In the genomic region with DNA sequence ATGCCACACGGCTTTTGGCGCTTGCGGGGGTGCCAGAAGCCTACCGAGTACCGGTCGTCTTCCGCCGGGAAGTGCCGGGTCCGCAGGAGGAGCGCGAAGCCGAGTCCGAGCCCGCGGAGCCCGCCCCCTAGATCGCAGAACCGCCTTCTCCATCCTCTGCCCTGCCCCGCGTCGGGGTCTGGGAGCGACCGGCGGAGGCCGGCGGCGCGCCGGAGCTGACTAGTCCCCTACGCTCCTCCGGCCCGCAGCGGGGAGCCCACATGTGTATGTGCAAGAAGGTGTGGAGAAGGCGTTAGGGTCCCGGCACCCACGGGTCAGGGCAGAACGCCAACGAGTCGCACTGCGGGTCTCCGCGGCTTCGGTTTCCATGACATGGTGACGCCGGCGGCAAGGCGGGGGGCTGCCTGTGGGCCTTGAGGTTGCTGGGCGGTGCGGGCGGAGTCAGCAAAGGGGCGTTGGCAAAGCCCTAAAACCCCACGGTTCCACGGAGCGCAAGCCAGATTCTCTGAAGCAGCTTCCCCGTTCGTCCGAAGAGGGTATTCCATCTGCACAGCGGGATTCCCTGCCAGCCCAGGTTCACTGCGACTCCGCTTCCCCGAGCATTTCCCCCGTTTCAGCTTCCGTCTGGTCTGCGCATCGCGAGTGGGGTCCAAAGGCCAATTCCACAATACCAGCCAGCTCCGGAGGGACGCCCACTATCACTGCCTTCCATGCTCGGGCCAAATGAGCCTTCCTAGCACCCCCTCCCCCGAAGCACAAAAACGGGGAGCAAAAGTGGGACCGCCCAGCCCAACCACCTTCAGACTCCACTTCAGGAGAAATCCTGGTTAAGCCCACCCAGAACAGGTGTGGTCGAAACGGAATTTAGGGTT, we compare ENCODE assay signal across 10 cellular contexts. TPM values are rescaled to one million over a fixed set of nuclear protein-coding genes. Genes with fewer than 3 reads are reported as not detected.
DNase-seq lines count a peak whose midpoint lies in the region; ATAC-seq and TF ChIP-seq lines count a peak whose summit lies in the region.
"Had no signal": no experiment of that assay in that cellular context is flagged by ENCODE, and none has a peak within 500 bp of the region (broad histone marks: within the 10 kb centered on the region; RNA-seq: fewer than 3 reads in every experiment).

No MANE protein-coding gene starts in this region.

- H3K4me3 ChIP-seq in PC-3 (ENCODE audit: low read length) (peak overlapping the region; percentile 53), psoas muscle (peak overlapping the region; percentile 48), brain microvascular endothelial cell (ENCODE audit: low read depth, low read length) (no peak overlapping the region)

- intact Hi-C loops in PC-3 (cut with micrococcal nuclease) (no loop called here), psoas muscle (cut with DNase I) (no loop called here)

- WGBS in psoas muscle, 3 donors: 1% methylated on average over 62 to 75 of the region's 75 CpGs

- DNase-seq in NCI-H2227 (lab: John Stamatoyannopoulos, UW; ENCODE audit: unreplicated experiment) (peak; percentile 69), NCI-H2227 treated with DMSO at 0.1 percent for 48 hours (lab: John Stamatoyannopoulos, UW) (no peak), PC-3 (no peak), endothelial cell (ENCODE audit: low spot score) (no peak), psoas muscle (peak in 1 of 2 donors; percentile 49), cerebellar nuclear complex (lab: John Stamatoyannopoulos, UW) (no peak), H4 (ENCODE audit: low spot score) (no peak), brain microvascular endothelial cell (no peak)
- DNase-seq: HFFc6, SHP77 treated with DMSO at 0.1 percent for 48 hours had no signal

- H3K9me3 ChIP-seq in PC-3 (ENCODE audit: low read length) (no peaks in the 10 kb centered on the region), psoas muscle (no peaks in the 10 kb centered on the region)

- no peaks in the 10 kb centered on the region for H3F3A ChIP-seq in PC-3 (ENCODE audit: low read length, unreplicated experiment)

- H4K20me1 ChIP-seq in PC-3 (ENCODE audit: low read length): no peaks in the 10 kb centered on the region

- no TSS peak for BruUV-seq in PC-3 (replicated peaks; lab: Mats Ljungman, UMichigan)

- H3K36me3 Mint-ChIP-seq in endothelial cell (ENCODE audit: low read depth, unreplicated experiment): peaks cover 4% of the 10 kb centered on the region

- no peak overlapping the region for H3K27ac Mint-ChIP-seq in endothelial cell (ENCODE audit: unreplicated experiment)
- H3K27ac Mint-ChIP-seq: HFFc6 had no signal

- H3K27me3 ChIP-seq in PC-3 (ENCODE audit: low read length) (peaks cover 97% of the 10 kb centered on the region), psoas muscle (ENCODE audit: insufficient read depth in 3 of 3, low read length in 2 of 3) (peaks cover 0 to 99% (median 88%) of the 10 kb centered on the region in 3 donors), brain microvascular endothelial cell (replicated peaks) (peaks cover 96% of the 10 kb centered on the region)

- H2AFZ ChIP-seq in PC-3 (ENCODE audit: low read length): peak overlapping the region; percentile 34; the same call in 1 of the 2 replicates

- ATAC-seq in PC-3: peak; percentile 38; the same call in 1 of the 2 replicates
- peak in 1 of 4 donors; percentile 15 for ATAC-seq in psoas muscle

- in situ Hi-C loops in brain microvascular endothelial cell (cut with HindIII; ENCODE audit: low pct_ligation_motif_present, low sequenced_read_pairs): no loop called here

- H3K79me2 ChIP-seq in PC-3 (ENCODE audit: low read length): no peaks in the 10 kb centered on the region

- H3K27ac ChIP-seq in PC-3 (ENCODE audit: low read length) (no peak overlapping the region), psoas muscle (no peak overlapping the region), brain microvascular endothelial cell (no peak overlapping the region)

- TF ChIP-seq CTCF in PC-3 (conservative IDR thresholded peaks at IDR 0.05; ENCODE audit: low read depth, low read length) (no peak), endothelial cell (IDR thresholded peaks at IDR 0.05; ENCODE audit: unreplicated experiment) (no peak), psoas muscle (IDR thresholded peaks at IDR 0.05) (no peak), brain microvascular endothelial cell (IDR thresholded peaks at IDR 0.05; ENCODE audit: low read depth, low read length, missing control alignments) (no peak)

- H3K36me3 ChIP-seq in PC-3 (ENCODE audit: low read depth, low read length): no peaks in the 10 kb centered on the region
- no peaks in the 10 kb centered on the region for H3K36me3 ChIP-seq in psoas muscle (ENCODE audit: insufficient read depth in 1 of 2, low read depth in 1 of 2)
- H3K36me3 ChIP-seq in brain microvascular endothelial cell (replicated peaks): no peaks in the 10 kb centered on the region

- H3K4me1 ChIP-seq in PC-3 (ENCODE audit: insufficient read depth, low read length) (peaks cover 4% of the 10 kb centered on the region; the same call in 1 of the 2 replicates), psoas muscle (peaks cover 63% of the 10 kb centered on the region)

- CTCF ChIA-PET in PC-3 (lab: Charles Lee): no interaction called here

- POLR2A ChIA-PET in PC-3 (lab: Charles Lee; ENCODE audit: unreplicated experiment): no interaction called here

- H3K27me3 Mint-ChIP-seq in endothelial cell (ENCODE audit: unreplicated experiment): peaks cover 38% of the 10 kb centered on the region

- H3K9me3 Mint-ChIP-seq in endothelial cell (ENCODE audit: unreplicated experiment): no peaks in the 10 kb centered on the region

- peaks cover 48% of the 10 kb centered on the region for H3K4me1 Mint-ChIP-seq in endothelial cell (ENCODE audit: unreplicated experiment)

- no peak overlapping the region for H3K9ac ChIP-seq in PC-3 (ENCODE audit: low read length)

- peak overlapping the region; percentile 74 for H3K4me2 ChIP-seq in PC-3 (ENCODE audit: low read length)

- no peaks in the 10 kb centered on the region for H3K9me2 ChIP-seq in PC-3 (replicated peaks; ENCODE audit: low read length)

- peak overlapping the region; percentile 81 for H3K4me3 Mint-ChIP-seq in endothelial cell (ENCODE audit: unreplicated experiment)

RNA-seq across cellular contexts. Expression of a gene that starts 2.3 kb away (rescaled TPM):
- total RNA-seq in PC-3 (2014; rRNA removed): not detected in 2 replicates
- 4.5 TPM for total RNA-seq in endothelial cell (ENCODE audit: unreplicated experiment)
- not detected for total RNA-seq in psoas muscle
- polyA plus RNA-seq in psoas muscle: not detected
- 0.39 and 0.97 TPM in 2 replicates for total RNA-seq in H4 (2014; rRNA removed; shearing (Covaris generic))

RNA-seq across cellular contexts. Expression of a gene that starts 13.8 kb away (rescaled TPM):
- 25.5 and 25.9 TPM in 2 replicates for total RNA-seq in PC-3 (2014; rRNA removed)
- total RNA-seq in endothelial cell (ENCODE audit: unreplicated experiment): 25.0 TPM
- total RNA-seq in psoas muscle: 10 to 100 TPM; 23.5 to 40.6 (median 36.6) TPM
- 10 to 100 TPM; 41.4 to 54.8 (median 52.8) TPM for polyA plus RNA-seq in psoas muscle
- 45.1 and 47.1 TPM in 2 replicates for total RNA-seq in H4 (2014; rRNA removed; shearing (Covaris generic))
